1 cellular context compared by ENCODE assay signal in the genomic region with DNA sequence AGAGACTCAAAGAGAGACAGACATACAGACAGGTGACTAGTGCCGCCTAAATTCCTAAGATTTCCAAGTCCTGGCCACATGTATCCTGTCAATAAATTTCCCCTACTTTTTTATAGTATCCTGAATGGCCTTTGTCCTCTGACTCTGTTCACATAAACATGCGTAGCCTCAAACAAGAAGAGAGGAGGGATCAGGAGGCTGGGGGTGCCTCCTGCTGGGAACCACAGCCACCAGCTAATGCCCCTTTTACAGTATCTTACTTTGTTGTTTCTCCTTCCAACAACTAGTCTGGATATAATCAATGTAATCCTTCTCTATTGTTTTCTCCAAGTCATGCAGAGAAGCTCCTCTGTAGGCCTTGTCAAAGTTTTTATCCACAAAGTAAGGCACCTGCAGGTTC.
TF ChIP-seq lines count a peak whose summit lies in the region.

No MANE protein-coding gene starts in this region.

TF ChIP-seq in GM23338, 12 proteins besides CTCF, POLR2A, EP300 and RAD21:
- no peak for TF ChIP-seq ZNF462 (CRISPR knock-in tag; IDR thresholded peaks at IDR 0.05)
- TF ChIP-seq EZH2 (IDR thresholded peaks at IDR 0.05; ENCODE audit: low read depth, unreplicated experiment), result no peak
- TF ChIP-seq ETS1 (IDR thresholded peaks at IDR 0.05), result no peak
- no peak for TF ChIP-seq ZNF331 (CRISPR knock-in tag; IDR thresholded peaks at IDR 0.05; ENCODE audit: low read depth)
